Comparison of ENCODE assay signal across 22 cellular contexts in genomic region chr13:82305588-82305987, GRCh38.
"Had no signal": no experiment of that assay in that cellular context is flagged by ENCODE, and none has a peak within 500 bp of the region (broad histone marks: within the 10 kb centered on the region; RNA-seq: fewer than 3 reads in every experiment).

No MANE protein-coding gene starts in this region.

- H3K4me1 ChIP-seq: esophagus squamous epithelium, prostate gland, right atrium auricular region, suprapubic skin, transverse colon had no signal

- H3K4me3 ChIP-seq: esophagus squamous epithelium, prostate gland, right atrium auricular region, smooth muscle cell, suprapubic skin, transverse colon had no signal

- H3K9me3 ChIP-seq: esophagus squamous epithelium, prostate gland, right atrium auricular region, suprapubic skin had no signal

- H3K36me3 ChIP-seq: esophagus squamous epithelium, prostate gland, right atrium auricular region, suprapubic skin, transverse colon had no signal

- DNase-seq: cortex of kidney; effector memory CD8-positive, alpha-beta T cell; erythroblast; esophagus squamous epithelium; foreskin melanocyte; kidney; naive thymus-derived CD8-positive, alpha-beta T cell; nephron progenitor cell; nucleus accumbens; stimulated activated CD4-positive, alpha-beta T cell treated with anti-CD3 and anti-CD28 coated beads, Interleukin-12 subunit alpha, Interleukin-12 subunit beta, amount 100 ng/mL, for 4 hours; stimulated activated CD4-positive, alpha-beta T cell treated with anti-CD3 and anti-CD28 coated beads, Interleukin-1b, Interleukin-23, amount 100 ng/mL, for 48 hours; stimulated activated CD4-positive, alpha-beta T cell treated with anti-CD3 and anti-CD28 coated beads, Interleukin-4, amount 100 ng/mL, for 1 hour; stimulated activated CD8-positive, alpha-beta memory T cell treated with anti-CD3 and anti-CD28 coated beads, Interleukin-4, amount 100 ng/mL, for 48 hours; stimulated activated naive CD4-positive, alpha-beta T cell; stimulated activated naive CD8-positive, alpha-beta T cell treated with anti-CD3 and anti-CD28 coated beads, Interleukin-15, amount 100 ng/mL, for 72 hours; transverse colon had no signal

- H3K27me3 ChIP-seq: esophagus squamous epithelium, right atrium auricular region, suprapubic skin, transverse colon had no signal

- H3K27ac ChIP-seq: esophagus squamous epithelium, prostate gland, right atrium auricular region, suprapubic skin, transverse colon had no signal

- ATAC-seq: effector memory CD8-positive, alpha-beta T cell; left lobe of liver; naive thymus-derived CD8-positive, alpha-beta T cell; sciatic nerve; stimulated activated naive CD8-positive, alpha-beta T cell treated with anti-CD3 and anti-CD28 coated beads, Interleukin-15, amount 100 ng/mL, for 72 hours had no signal
